9 cellular contexts compared by ENCODE assay signal in genomic region chr1:203200059-203200553, GRCh38. TPM values are rescaled to one million over a fixed set of nuclear protein-coding genes. Genes with fewer than 3 reads are reported as not detected.
DNase-seq lines count a peak whose midpoint lies in the region; FAIRE-seq and TF ChIP-seq lines count a peak whose summit lies in the region.
"Had no signal": no experiment of that assay in that cellular context is flagged by ENCODE, and none has a peak within 500 bp of the region (broad histone marks: within the 10 kb centered on the region; RNA-seq: fewer than 3 reads in every experiment).

No MANE protein-coding gene starts in this region.

- H3K4me2 ChIP-seq in hepatocyte (peak overlapping the region; percentile 41), smooth muscle cell (peak overlapping the region; percentile 65)

- H3K9me3 Mint-ChIP-seq in MCF 10A (ENCODE audit: unreplicated experiment) (peaks cover 6% of the 10 kb centered on the region), mesothelial cell of epicardium (peaks cover 3% of the 10 kb centered on the region)

- in situ Hi-C loops in brain microvascular endothelial cell (cut with HindIII; ENCODE audit: low pct_ligation_motif_present, low sequenced_read_pairs) = no loop called here

- no TSS peak for BruUV-seq in MCF 10A (replicated peaks; lab: Mats Ljungman, UMichigan)

- H3K79me2 ChIP-seq in hepatocyte (no peaks in the 10 kb centered on the region), smooth muscle cell (ENCODE audit: low read depth) (no peaks in the 10 kb centered on the region)

- H3K9me2 ChIP-seq in hepatocyte (replicated peaks; ENCODE audit: insufficient read depth) = no peaks in the 10 kb centered on the region

- DNase-seq in GM04503 (ENCODE audit: low read depth) = peak; percentile 78
- DNase-seq in MCF 10A (ENCODE audit: unreplicated experiment) = peak; percentile 99
- no peak for DNase-seq in hepatocyte (ENCODE audit: low spot score)
- no peak for DNase-seq in smooth muscle cell (lab: John Stamatoyannopoulos, UW; ENCODE audit: unreplicated experiment)
- DNase-seq in mesothelial cell of epicardium (ENCODE audit: low spot score in 2 of 2, unreplicated experiment in 2 of 2) = no peak
- no peak for DNase-seq in GM12892 (ENCODE audit: insufficient read length)
- DNase-seq in KG1 (lab: John Stamatoyannopoulos, UW) = no peak
- DNase-seq in brain microvascular endothelial cell = no peak

- H3K4me1 ChIP-seq in hepatocyte (ENCODE audit: insufficient read depth) = peaks cover 13% of the 10 kb centered on the region
- peaks cover 23% of the 10 kb centered on the region for H3K4me1 ChIP-seq in smooth muscle cell (ENCODE audit: low read depth)

- peaks cover 40% of the 10 kb centered on the region for H3F3A ChIP-seq in smooth muscle cell (ENCODE audit: low read depth)

- H2AFZ ChIP-seq in hepatocyte = no peak overlapping the region
- H2AFZ ChIP-seq in smooth muscle cell (ENCODE audit: low read depth) = no peak overlapping the region

- no peaks in the 10 kb centered on the region for H3K9me3 ChIP-seq in hepatocyte (ENCODE audit: low read depth)
- no peaks in the 10 kb centered on the region for H3K9me3 ChIP-seq in smooth muscle cell (replicated peaks; ENCODE audit: low read depth)

- no peak for TF ChIP-seq POLR2A in GM12892 (IDR thresholded peaks at IDR 0.05; ENCODE audit: low read depth, low read length)

- TF ChIP-seq CTCF in MCF 10A (IDR thresholded peaks at IDR 0.05; ENCODE audit: unreplicated experiment) (no peak), hepatocyte (IDR thresholded peaks at IDR 0.05; ENCODE audit: poor library complexity) (no peak), smooth muscle cell (IDR thresholded peaks at IDR 0.05; ENCODE audit: borderline replicate concordance, insufficient read depth, poor library complexity, severe bottlenecking) (no peak), mesothelial cell of epicardium (IDR thresholded peaks at IDR 0.05; ENCODE audit: unreplicated experiment) (no peak), brain microvascular endothelial cell (IDR thresholded peaks at IDR 0.05; ENCODE audit: low read depth, low read length, missing control alignments) (no peak)

- no peaks in the 10 kb centered on the region for H3K36me3 ChIP-seq in hepatocyte (replicated peaks; ENCODE audit: insufficient read depth, low read depth)
- H3K36me3 ChIP-seq in smooth muscle cell (ENCODE audit: low read depth) = no peaks in the 10 kb centered on the region
- no peaks in the 10 kb centered on the region for H3K36me3 ChIP-seq in brain microvascular endothelial cell (replicated peaks)

- H3K27me3 Mint-ChIP-seq in MCF 10A (ENCODE audit: insufficient read depth, unreplicated experiment) (no peaks in the 10 kb centered on the region), mesothelial cell of epicardium (ENCODE audit: low read depth) (peaks cover 14% of the 10 kb centered on the region)

- no peak overlapping the region for H3K4me3 ChIP-seq in hepatocyte
- no peak overlapping the region for H3K4me3 ChIP-seq in smooth muscle cell
- no peak overlapping the region for H3K4me3 ChIP-seq in brain microvascular endothelial cell (ENCODE audit: low read depth, low read length)

- 64% methylated on average over 7 of the region's 7 CpGs for WGBS in hepatocyte (ENCODE audit: low lambda C conversion rate, missing lambda C conversion rate)
- 29% methylated on average over 7 of the region's 7 CpGs for WGBS in smooth muscle cell (ENCODE audit: low lambda C conversion rate)

- H4K20me1 ChIP-seq in hepatocyte (ENCODE audit: insufficient read depth, poor library complexity, severe bottlenecking) = no peaks in the 10 kb centered on the region
- no peaks in the 10 kb centered on the region for H4K20me1 ChIP-seq in smooth muscle cell (ENCODE audit: low read depth)

- CTCF ChIA-PET in MCF 10A (lab: Yijun Ruan, JAX) = interaction anchor here (0.5 to 8.0 kb wide), 17 partner anchors 12 to 160 kb away, joined by 3 to 62 read pairs (median 5); no protein-coding TSS in a partner anchor

- no peaks in the 10 kb centered on the region for H3K36me3 Mint-ChIP-seq in MCF 10A (ENCODE audit: insufficient read depth, unreplicated experiment)
- no peaks in the 10 kb centered on the region for H3K36me3 Mint-ChIP-seq in mesothelial cell of epicardium

- H3K27me3 ChIP-seq in hepatocyte (no peaks in the 10 kb centered on the region), smooth muscle cell (ENCODE audit: low read depth) (no peaks in the 10 kb centered on the region), brain microvascular endothelial cell (replicated peaks) (no peaks in the 10 kb centered on the region)

- intact Hi-C loops in MCF 10A (cut with micrococcal nuclease) = no loop called here

- POLR2A ChIA-PET in MCF 10A (lab: Yijun Ruan, JAX) = interaction anchor here (0.7 to 2.1 kb wide), 8 partner anchors 9 to 160 kb away, joined by 3 to 10 read pairs (median 4); partner anchors contain the start of gene CHI3L1

- H3K9ac ChIP-seq in smooth muscle cell (ENCODE audit: low read depth) = peak overlapping the region; percentile 60

- H3K27ac ChIP-seq in hepatocyte (peak overlapping the region; percentile 79), smooth muscle cell (ENCODE audit: low read depth) (peak overlapping the region; percentile 93), brain microvascular endothelial cell (no peak overlapping the region)

- H3K27ac Mint-ChIP-seq in MCF 10A (ENCODE audit: low read depth, unreplicated experiment) = peak overlapping the region; percentile 7
- H3K27ac Mint-ChIP-seq in mesothelial cell of epicardium = no peak overlapping the region

- H3K4me3 Mint-ChIP-seq in MCF 10A (ENCODE audit: unreplicated experiment) (no peak overlapping the region), mesothelial cell of epicardium (no peak overlapping the region)

- no peak for FAIRE-seq in GM12892 (lab: Jason Lieb, UNC)
- FAIRE-seq: endothelial cell of umbilical vein had no signal

- H3K4me1 Mint-ChIP-seq in MCF 10A (ENCODE audit: insufficient read depth, unreplicated experiment) = peaks cover 22% of the 10 kb centered on the region
- peaks cover 2% of the 10 kb centered on the region for H3K4me1 Mint-ChIP-seq in mesothelial cell of epicardium

RNA-seq across cellular contexts. Expression of gene CHI3L1, which starts 13.6 kb away (rescaled TPM):
- total RNA-seq in MCF 10A (2022) (0.75 and 0.88 TPM in 2 replicates), hepatocyte (8.4 and 12.8 TPM in 2 replicates), smooth muscle cell (45.4 TPM in 2 replicates), mesothelial cell of epicardium (0.13 to 0.32 TPM (median 0.22 TPM) in 3 replicates)
- polyA plus RNA-seq in hepatocyte (21.8 and 25.3 TPM in 2 replicates), smooth muscle cell (53.6 and 74.7 TPM in 2 replicates)
- 2.9 TPM for polyA plus RNA-seq in GM12892 (2012; ENCODE audit: missing spikeins)
- total RNA-seq: endothelial cell of umbilical vein had no signal
- polyA plus RNA-seq: endothelial cell of umbilical vein had no signal

RNA-seq across cellular contexts. Expression of gene MYBPH, which starts 24.5 kb away (rescaled TPM):
- total RNA-seq in MCF 10A (2022) = not detected in 2 replicates
- not detected in 2 replicates for total RNA-seq in hepatocyte
- polyA plus RNA-seq in hepatocyte = 0.70 TPM in 1 of 2 replicates, not detected in the other
- 0.67 TPM in 1 of 2 replicates, not detected in the other for total RNA-seq in smooth muscle cell
- polyA plus RNA-seq in smooth muscle cell = 0.51 and 1.7 TPM in 2 replicates
- not detected in 3 replicates for total RNA-seq in mesothelial cell of epicardium
- polyA plus RNA-seq in GM12892 (2012; ENCODE audit: missing spikeins) = not detected
- total RNA-seq: endothelial cell of umbilical vein had no signal
- polyA plus RNA-seq: endothelial cell of umbilical vein had no signal

RNA-seq across cellular contexts. Expression of gene CHIT1, which starts 29.4 kb away (rescaled TPM):
- total RNA-seq in MCF 10A (2022) (not detected in 2 replicates), hepatocyte (0.20 and 0.93 TPM in 2 replicates), smooth muscle cell (0.04 TPM in 1 of 2 replicates, not detected in the other), mesothelial cell of epicardium (0.13 to 0.18 TPM in 2 of 3 replicates, not detected in the other)
- polyA plus RNA-seq in hepatocyte (0.30 and 1.1 TPM in 2 replicates), smooth muscle cell (not detected in 2 replicates)
- polyA plus RNA-seq in GM12892 (2012; ENCODE audit: missing spikeins) = 1.7 TPM
- total RNA-seq: endothelial cell of umbilical vein had no signal
- polyA plus RNA-seq: endothelial cell of umbilical vein had no signal

Comparison
In these comparisons a context has a peak if more than half of its experiments do, and no peak if none do; other contexts are left out.
1. DNase-seq: peak in GM04503 (single experiment) and MCF 10A (single experiment); none in hepatocyte (single experiment), smooth muscle cell (single experiment), mesothelial cell of epicardium (0 of 2), GM12892 (single experiment), KG1 (single experiment) and brain microvascular endothelial cell (single experiment).